Comparison of ENCODE assay signal across 19 cellular contexts in genomic region chr16:85503642-85504224, GRCh38.
DNase-seq lines count a peak whose midpoint lies in the region; ATAC-seq, FAIRE-seq and TF ChIP-seq lines count a peak whose summit lies in the region.
"Had no signal": no experiment of that assay in that cellular context is flagged by ENCODE, and none has a peak within 500 bp of the region (broad histone marks: within the 10 kb centered on the region; RNA-seq: fewer than 3 reads in every experiment).

No MANE protein-coding gene starts in this region.

- no peak overlapping the region for H3K9ac ChIP-seq in HepG2 (ENCODE audit: insufficient read depth, low read depth, low read length)
- no peak overlapping the region for H3K9ac ChIP-seq in GM23248

- TF ChIP-seq RAD21 in HepG2 (CRISPR knock-in tag; IDR thresholded peaks at IDR 0.05): no peak

- H3K4me3 Mint-ChIP-seq in glutamatergic neuron (ENCODE audit: unreplicated experiment): peak overlapping the region; percentile 34
- no peak overlapping the region for H3K4me3 Mint-ChIP-seq in CD8-positive, alpha-beta T cell

- 89% methylated on average over 27 of the region's 27 CpGs for WGBS in HepG2 (ENCODE audit: low lambda C conversion rate)
- WGBS in right lobe of liver (ENCODE audit: insufficient coverage, low coverage, low lambda C conversion rate, missing lambda C conversion rate): 87% methylated on average over 17 of the region's 27 CpGs
- WGBS in GM23248 (ENCODE audit: low coverage in 1 of 2, low lambda C conversion rate in 2 of 2, missing lambda C conversion rate in 2 of 2), 2 experiments: 85 to 88% methylated on average over 27 of the region's 27 CpGs
- 84 to 89% methylated on average over 26 to 27 of the region's 27 CpGs for WGBS in testis, 2 donors

- H4K20me1 ChIP-seq in HepG2 (ENCODE audit: insufficient read depth, low read length) (no peaks in the 10 kb centered on the region), GM23248 (ENCODE audit: insufficient read depth) (no peaks in the 10 kb centered on the region)

- POLR2A ChIA-PET in HepG2 (lab: Yijun Ruan, JAX): interaction anchor here (2.8 kb wide), 1 partner anchor 11 kb away, joined by 21 read pairs; no protein-coding TSS in a partner anchor
- POLR2A ChIA-PET in CD8-positive, alpha-beta T cell (lab: Charles Lee): no interaction called here

- TF ChIP-seq EP300 in HepG2 (IDR thresholded peaks at IDR 0.05; ENCODE audit: low read depth in 2 of 2, low read length in 2 of 2) (no peak), HepG2 (CRISPR knock-in tag; IDR thresholded peaks at IDR 0.05; ENCODE audit: borderline replicate concordance) (no peak)

- DNase-seq in HepG2 (ENCODE audit: low spot score) (no peak), right lobe of liver (no peak), NCI-H69 (lab: John Stamatoyannopoulos, UW) (peak; percentile 86), glutamatergic neuron (no peak), GM23248 (no peak), H4 (ENCODE audit: low spot score) (no peak), testis (no peak)
- DNase-seq in CD8-positive, alpha-beta T cell: no peak
- DNase-seq: Caco-2; DMS153; GOT3; Karpas-422; MG63; NCI-H1105; NCI-H1930; NCI-H524; NK-92 treated with Interleukin-12 subunit alpha and Interleukin-12 subunit beta, amount 100 ng/mL, for 24 hours; SIG-M5 had no signal

- TF ChIP-seq CTCF in HepG2 (CRISPR knock-in tag; IDR thresholded peaks at IDR 0.05): no peak
- TF ChIP-seq CTCF in right lobe of liver (IDR thresholded peaks at IDR 0.05): no peak
- no peak for TF ChIP-seq CTCF in glutamatergic neuron (IDR thresholded peaks at IDR 0.05; ENCODE audit: partially characterized antibody, unreplicated experiment)
- no peak for TF ChIP-seq CTCF in CD8-positive, alpha-beta T cell (IDR thresholded peaks at IDR 0.05)
- TF ChIP-seq CTCF in testis (IDR thresholded peaks at IDR 0.05): no peak

- H3K79me2 ChIP-seq in HepG2 (ENCODE audit: insufficient read depth, low read length) (no peaks in the 10 kb centered on the region), GM23248 (ENCODE audit: insufficient read depth) (peaks cover 7% of the 10 kb centered on the region; the same call in 1 of the 2 replicates)

- TF ChIP-seq POLR2A in HepG2 (IDR thresholded peaks at IDR 0.05; ENCODE audit: insufficient read depth in 1 of 2, low read depth in 2 of 2, low read length in 2 of 2) (no peak), right lobe of liver (IDR thresholded peaks at IDR 0.05) (no peak), testis (IDR thresholded peaks at IDR 0.05) (no peak)

- peaks cover 15% of the 10 kb centered on the region for H3K9me3 Mint-ChIP-seq in glutamatergic neuron (ENCODE audit: unreplicated experiment)
- H3K9me3 Mint-ChIP-seq in CD8-positive, alpha-beta T cell: no peaks in the 10 kb centered on the region

- H3K27ac ChIP-seq in HepG2 (ENCODE audit: extremely low read length, insufficient read depth, low read length) (no peak overlapping the region), right lobe of liver (no peak overlapping the region), GM23248 (no peak overlapping the region), testis (no peak overlapping the region)
- H3K27ac ChIP-seq in CD8-positive, alpha-beta T cell (ENCODE audit: low read depth, low read length): no peak overlapping the region
- H3K27ac ChIP-seq: C4-2B had no signal

- no peak overlapping the region for H2AFZ ChIP-seq in HepG2 (ENCODE audit: low read length)
- no peak overlapping the region for H2AFZ ChIP-seq in GM23248

- peaks cover 16% of the 10 kb centered on the region for H3K4me1 ChIP-seq in HepG2 (ENCODE audit: insufficient read depth, low read length)
- H3K4me1 ChIP-seq in right lobe of liver: no peaks in the 10 kb centered on the region
- no peaks in the 10 kb centered on the region for H3K4me1 ChIP-seq in CD8-positive, alpha-beta T cell (ENCODE audit: insufficient read depth, low read length)
- H3K4me1 ChIP-seq in GM23248 (ENCODE audit: insufficient read depth): no peaks in the 10 kb centered on the region
- H3K4me1 ChIP-seq in testis: peaks cover 9% of the 10 kb centered on the region
- H3K4me1 ChIP-seq: Caco-2 had no signal

- intact Hi-C loops in HepG2 (cut with micrococcal nuclease; ENCODE audit: unreplicated experiment): no loop called here
- intact Hi-C loops in right lobe of liver (cut with DNase I): no loop called here
- intact Hi-C loops in CD8-positive, alpha-beta T cell (cut with DNase I, micrococcal nuclease): no loop called here
- intact Hi-C loops in testis (cut with DNase I; ENCODE audit: low total_unique reads): no loop called here

- no peaks in the 10 kb centered on the region for H3F3A ChIP-seq in GM23248 (ENCODE audit: insufficient read depth)

- no peaks in the 10 kb centered on the region; a peak in 1 of 5 replicates for H3K27me3 ChIP-seq in HepG2 (ENCODE audit: control insufficient read depth in 1 of 2, insufficient read depth in 2 of 2, low read length in 2 of 2)
- H3K27me3 ChIP-seq in right lobe of liver: no peaks in the 10 kb centered on the region
- no peaks in the 10 kb centered on the region for H3K27me3 ChIP-seq in CD8-positive, alpha-beta T cell (ENCODE audit: insufficient read depth, low read length)
- no peaks in the 10 kb centered on the region for H3K27me3 ChIP-seq in GM23248 (replicated peaks; ENCODE audit: insufficient read depth)
- no peaks in the 10 kb centered on the region for H3K27me3 ChIP-seq in testis
- H3K27me3 ChIP-seq: MG63 had no signal

- H3K36me3 Mint-ChIP-seq in glutamatergic neuron (ENCODE audit: unreplicated experiment): no peaks in the 10 kb centered on the region
- no peaks in the 10 kb centered on the region for H3K36me3 Mint-ChIP-seq in CD8-positive, alpha-beta T cell

- H3K9me2 ChIP-seq in GM23248 (ENCODE audit: insufficient read depth): no peaks in the 10 kb centered on the region

- H3K9me3 ChIP-seq in HepG2 (ENCODE audit: low read length) (no peaks in the 10 kb centered on the region), right lobe of liver (no peaks in the 10 kb centered on the region), GM23248 (ENCODE audit: low read depth) (no peaks in the 10 kb centered on the region), testis (no peaks in the 10 kb centered on the region)
- no peaks in the 10 kb centered on the region for H3K9me3 ChIP-seq in CD8-positive, alpha-beta T cell (ENCODE audit: low read length)
- H3K9me3 ChIP-seq: Caco-2, MG63 had no signal

- CTCF ChIA-PET in HepG2 (lab: Yijun Ruan, JAX; ENCODE audit: low intra/inter-chr PET ratio, low total read pairs): no interaction called here
- CTCF ChIA-PET in CD8-positive, alpha-beta T cell (lab: Charles Lee): interaction anchor here (0.8 kb wide), 1 partner anchor 13 kb away, joined by 3 read pairs; no protein-coding TSS in a partner anchor

- no peak for ATAC-seq in HepG2
- no peak for ATAC-seq in right lobe of liver
- ATAC-seq in CD8-positive, alpha-beta T cell: no peak

- BruUV-seq in HepG2 (replicated peaks; lab: Mats Ljungman, UMichigan): no TSS peak

- no peak for FAIRE-seq in HepG2 (lab: Jason Lieb, UNC)

- peaks cover 54% of the 10 kb centered on the region for H3K4me1 Mint-ChIP-seq in glutamatergic neuron (ENCODE audit: low read depth, unreplicated experiment)
- peaks cover under 1% of the 10 kb centered on the region for H3K4me1 Mint-ChIP-seq in CD8-positive, alpha-beta T cell (ENCODE audit: low read depth)

- no peaks in the 10 kb centered on the region for H3K36me3 ChIP-seq in HepG2 (replicated peaks in 1 of 2; ENCODE audit: control insufficient read depth in 1 of 2, insufficient read depth in 2 of 2, low read length in 2 of 2)
- H3K36me3 ChIP-seq in right lobe of liver: no peaks in the 10 kb centered on the region
- no peaks in the 10 kb centered on the region for H3K36me3 ChIP-seq in CD8-positive, alpha-beta T cell (ENCODE audit: insufficient read depth, low read length)
- no peaks in the 10 kb centered on the region for H3K36me3 ChIP-seq in GM23248 (ENCODE audit: low read depth)
- no peaks in the 10 kb centered on the region for H3K36me3 ChIP-seq in testis (ENCODE audit: low read depth, missing control alignments)
- H3K36me3 ChIP-seq: MG63 had no signal

- H3K27me3 Mint-ChIP-seq in glutamatergic neuron (ENCODE audit: unreplicated experiment): peaks cover 9% of the 10 kb centered on the region
- H3K27me3 Mint-ChIP-seq in CD8-positive, alpha-beta T cell (ENCODE audit: low read depth): no peaks in the 10 kb centered on the region

- no peak overlapping the region for H3K27ac Mint-ChIP-seq in glutamatergic neuron (ENCODE audit: unreplicated experiment)
- H3K27ac Mint-ChIP-seq in CD8-positive, alpha-beta T cell: no peak overlapping the region

- H3K4me2 ChIP-seq in HepG2 (ENCODE audit: low read depth, low read length) (no peak overlapping the region), GM23248 (ENCODE audit: unreplicated experiment) (no peak overlapping the region)

- H3K4me3 ChIP-seq in HepG2 (replicated peaks in 1 of 3; ENCODE audit: insufficient read depth in 1 of 3, low read depth in 2 of 3, low read length in 3 of 3) (no peak overlapping the region), right lobe of liver (no peak overlapping the region), GM23248 (no peak overlapping the region), testis (no peak overlapping the region)
- H3K4me3 ChIP-seq in CD8-positive, alpha-beta T cell (ENCODE audit: low read depth, low read length): no peak overlapping the region
- H3K4me3 ChIP-seq: MG63 had no signal

- in situ Hi-C loops in HepG2 (cut with HindIII; ENCODE audit: extremely low pct_ligation_motif_present, low pct_unique_long_range_greater_than_20kb) (no loop called here), GM23248 (cut with MboI) (no loop called here)

TF ChIP-seq in HepG2, 621 proteins besides CTCF, POLR2A, EP300 and RAD21:
- TF ChIP-seq HOXA3 (CRISPR knock-in tag; IDR thresholded peaks at IDR 0.05): 0 out of 2 replicates have a peak, but pooled peaks have one; percentile 16
- TF ChIP-seq SAP130 (CRISPR knock-in tag; IDR thresholded peaks at IDR 0.05; ENCODE audit: low read depth): no peak
